13 cellular contexts compared by ENCODE assay signal in genomic region chr3:185210621-185211157, GRCh38. TPM values are rescaled to one million over a fixed set of nuclear protein-coding genes. Genes with fewer than 3 reads are reported as not detected.
"Had no signal": no experiment of that assay in that cellular context is flagged by ENCODE, and none has a peak within 500 bp of the region (broad histone marks: within the 10 kb centered on the region; RNA-seq: fewer than 3 reads in every experiment).

No MANE protein-coding gene starts in this region.

- H3K4me3 ChIP-seq: hepatocyte, left ventricle myocardium inferior, ovary, upper lobe of right lung had no signal

- ATAC-seq: activated CD8-positive, alpha-beta T cell treated with anti-CD3 and anti-CD28 coated beads for 36 hours; upper lobe of right lung had no signal

- H3K27ac ChIP-seq: hepatocyte, left ventricle myocardium inferior, ovary, upper lobe of right lung had no signal

- H3K36me3 ChIP-seq: left ventricle myocardium inferior, ovary, upper lobe of right lung had no signal

- FAIRE-seq: kidney had no signal

- H3K9me3 ChIP-seq: left ventricle myocardium inferior, ovary, upper lobe of right lung had no signal

- H3K27me3 ChIP-seq: hepatocyte, ovary, upper lobe of right lung had no signal

- H3K4me1 ChIP-seq: left ventricle myocardium inferior, upper lobe of right lung had no signal

- DNase-seq: activated CD8-positive, alpha-beta memory T cell treated with anti-CD3 and anti-CD28 coated beads, Interleukin-2, amount 50 U/mL, for 48 hours; activated CD8-positive, alpha-beta T cell treated with anti-CD3 and anti-CD28 coated beads for 36 hours; activated naive CD4-positive, alpha-beta T cell treated with anti-CD3 and anti-CD28 coated beads for 36 hours; cerebellar nuclear complex; dermis blood vessel endothelial cell; kidney; left ventricle myocardium inferior; mesenchymal stem cell; ovary; stimulated activated CD4-positive, alpha-beta T cell treated with anti-CD3 and anti-CD28 coated beads, Interleukin-4, amount 100 ng/mL, for 24 hours; T-helper 9 cell; upper lobe of right lung had no signal

RNA-seq across cellular contexts. Expression of gene C3orf70, which starts 57.8 kb away (rescaled TPM):
- total RNA-seq: activated naive CD4-positive, alpha-beta T cell treated with anti-CD3 and anti-CD28 coated beads for 36 hours had no signal
